ENCODE assay signal across 12 cellular contexts in genomic region chr1:165898837-165899236, GRCh38.
DNase-seq lines count a peak whose midpoint lies in the region; ATAC-seq, FAIRE-seq and TF ChIP-seq lines count a peak whose summit lies in the region.
"Had no signal": no experiment of that assay in that cellular context is flagged by ENCODE, and none has a peak within 500 bp of the region (broad histone marks: within the 10 kb centered on the region; RNA-seq: fewer than 3 reads in every experiment).

No MANE protein-coding gene starts in this region.

- ATAC-seq in stimulated activated naive CD8-positive, alpha-beta T cell treated with anti-CD3 and anti-CD28 coated beads, Interleukin-15, Interleukin-2, amounts not matched to agents 100 U/mL and 50 U/mL, for 24 hours: no peak
- ATAC-seq in T-cell (replicated peaks in 1 of 4) (no peak), GM19023 (IDR thresholded peaks at IDR 0.05; ENCODE audit: unreplicated experiment) (no peak)

- intact Hi-C loops in uterus (cut with DNase I; ENCODE audit: low total_unique reads): no loop called here
- intact Hi-C loops in kidney (cut with DNase I): no loop called here

- H3K36me3 ChIP-seq in uterus: no peaks in the 10 kb centered on the region
- H3K36me3 ChIP-seq in kidney (ENCODE audit: control insufficient read depth in 1 of 2, insufficient read depth in 2 of 2, low read length in 2 of 2): no peaks in the 10 kb centered on the region

- H3K4me3 ChIP-seq in choroid plexus epithelial cell (ENCODE audit: low read depth, low read length) (no peak overlapping the region), uterus (no peak overlapping the region), kidney (ENCODE audit: low read length in 2 of 2) (no peak overlapping the region)

- H3K4me1 ChIP-seq in uterus: peaks cover 0 to 13% of the 10 kb centered on the region in 2 donors
- peaks cover 0 to 3% of the 10 kb centered on the region in 2 donors for H3K4me1 ChIP-seq in kidney (ENCODE audit: control insufficient read depth in 1 of 2, insufficient read depth in 1 of 2, low read depth in 1 of 2, low read length in 2 of 2)

- no peaks in the 10 kb centered on the region for H3K27me3 Mint-ChIP-seq in T-cell

- POLR2A ChIA-PET in T-cell (lab: Charles Lee): no interaction called here

- CTCF ChIA-PET in T-cell (lab: Charles Lee): interaction anchor here in 1 of 2 donors (0.6 kb wide), 1 partner anchor 193 kb away, joined by 3 read pairs; no protein-coding TSS in a partner anchor

- H3K4me3 Mint-ChIP-seq in T-cell: no peak overlapping the region

- H3K9me3 Mint-ChIP-seq in T-cell: no peaks in the 10 kb centered on the region

- H3K36me3 Mint-ChIP-seq in T-cell: peaks cover 9% of the 10 kb centered on the region

- TF ChIP-seq CTCF in choroid plexus epithelial cell (conservative IDR thresholded peaks at IDR 0.05; ENCODE audit: low read depth, low read length): no peak
- TF ChIP-seq CTCF in uterus (IDR thresholded peaks at IDR 0.05): no peak
- TF ChIP-seq CTCF in kidney (IDR thresholded peaks at IDR 0.05; ENCODE audit: borderline replicate concordance, extremely low read depth, insufficient read depth): no peak

- no peak for TF ChIP-seq POLR2A in uterus (IDR thresholded peaks at IDR 0.05)

- H3K4me1 Mint-ChIP-seq in T-cell: peaks cover 0 to 6% (median 5%) of the 10 kb centered on the region in 3 donors

- peak overlapping the region; percentile 58 to 79 for H3K27ac ChIP-seq in uterus
- no peak overlapping the region for H3K27ac ChIP-seq in kidney (ENCODE audit: low read depth in 2 of 2, low read length in 2 of 2)

- no peak overlapping the region for H3K27ac Mint-ChIP-seq in T-cell

- H3K9me3 ChIP-seq in uterus (no peaks in the 10 kb centered on the region), kidney (ENCODE audit: control insufficient read depth in 1 of 2, low read length in 2 of 2) (no peaks in the 10 kb centered on the region)

- peak; percentile 91 for DNase-seq in HTR-8/SVneo (ENCODE audit: insufficient read length, low spot score)
- peak; percentile 97 for DNase-seq in choroid plexus epithelial cell (ENCODE audit: low read depth)
- peak; percentile 97 for DNase-seq in kidney tubule cell (ENCODE audit: low spot score)
- DNase-seq in uterus: peak; percentile 32 to 36
- DNase-seq in kidney: no peak
- no peak for DNase-seq in stimulated activated naive CD8-positive, alpha-beta T cell treated with anti-CD3 and anti-CD28 coated beads, Interleukin-15, Interleukin-2, amounts not matched to agents 100 U/mL and 50 U/mL, for 24 hours
- no peak for DNase-seq in T-cell
- DNase-seq: activated naive CD4-positive, alpha-beta T cell treated with Interleukin-2 at 50 U/mL for 16 hours; NCI-H146; stimulated activated CD4-positive, alpha-beta T cell treated with anti-CD3 and anti-CD28 coated beads, Interleukin-4, amount 100 ng/mL, for 1 hour; T-helper 9 cell had no signal

- no peaks in the 10 kb centered on the region for H3K27me3 ChIP-seq in uterus

- FAIRE-seq in HTR-8/SVneo (lab: Jason Lieb, UNC): peak; percentile 87
- no peak for FAIRE-seq in kidney (lab: Jason Lieb, UNC)

- H3K9ac ChIP-seq in kidney (ENCODE audit: low read length in 2 of 2): no peak overlapping the region

Comparison
In these comparisons a context has a peak if more than half of its experiments do, and no peak if none do; other contexts are left out.
1. DNase-seq: peak in HTR-8/SVneo (single experiment), choroid plexus epithelial cell (single experiment), kidney tubule cell (single experiment) and uterus (2 of 2); none in kidney (single experiment), stimulated activated naive CD8-positive, alpha-beta T cell treated with anti-CD3 and anti-CD28 coated beads, Interleukin-15, Interleukin-2, amounts not matched to agents 100 U/mL and 50 U/mL, for 24 hours (single experiment) and T-cell (0 of 34).
2. H3K27ac ChIP-seq: peak in uterus (2 of 2); none in kidney (0 of 2).